ENCODE assay signal across 1 cellular context in genomic region chr3:184241447-184242296, GRCh38.
TF ChIP-seq lines count a peak whose summit lies in the region.

No MANE protein-coding gene starts in this region.

TF ChIP-seq in HepG2, 621 proteins besides CTCF, POLR2A, EP300 and RAD21 (continued from another document and continues in another):
- TF ChIP-seq ZNF646 (CRISPR knock-in tag; IDR thresholded peaks at IDR 0.05) (no peak), ZNF589 (CRISPR knock-in tag; conservative IDR thresholded peaks at IDR 0.05) (0 out of 2 replicates have a peak, but pooled peaks have one; percentile 60), ZFY (CRISPR knock-in tag; IDR thresholded peaks at IDR 0.05) (peak; percentile 89), ZNF451 (CRISPR knock-in tag; IDR thresholded peaks at IDR 0.05) (peak; percentile 98), ZFP36 (IDR thresholded peaks at IDR 0.05; ENCODE audit: borderline replicate concordance, low read depth, low read length, partially characterized antibody) (no peak), SNAI1 (CRISPR knock-in tag; IDR thresholded peaks at IDR 0.05; ENCODE audit: borderline replicate concordance) (peak; percentile 82; the same call in 1 of the 2 replicates), SNAPC5 (CRISPR knock-in tag; IDR thresholded peaks at IDR 0.05; ENCODE audit: borderline replicate concordance) (no peak), MBNL3 (CRISPR knock-in tag; conservative IDR thresholded peaks at IDR 0.05) (no peak), CENPX (CRISPR knock-in tag; IDR thresholded peaks at IDR 0.05) (no peak), THAP7 (CRISPR knock-in tag; IDR thresholded peaks at IDR 0.05) (no peak), TFAP4 (IDR thresholded peaks at IDR 0.05; ENCODE audit: borderline replicate concordance, low read depth) (peak; percentile 74; the same call in 1 of the 2 replicates), SALL1 (CRISPR knock-in tag; IDR thresholded peaks at IDR 0.05) (peak; percentile 91), SNAPC4 (CRISPR knock-in tag; IDR thresholded peaks at IDR 0.05) (no peak), MYPOP (CRISPR knock-in tag; IDR thresholded peaks at IDR 0.05) (peak; percentile 69; the same call in 1 of the 2 replicates), MXD4 (CRISPR knock-in tag; IDR thresholded peaks at IDR 0.05) (peak; percentile 70; the same call in 1 of the 2 replicates), ZNF703 (CRISPR knock-in tag; IDR thresholded peaks at IDR 0.05; ENCODE audit: borderline replicate concordance) (no peak; the same call in 1 of the 2 replicates), ELF3 (CRISPR knock-in tag; IDR thresholded peaks at IDR 0.05) (peak; percentile 98), ZFP62 (CRISPR knock-in tag; IDR thresholded peaks at IDR 0.05) (no peak), ZNF317 (CRISPR knock-in tag; IDR thresholded peaks at IDR 0.05) (no peak), SRSF9 (IDR thresholded peaks at IDR 0.05; ENCODE audit: borderline replicate concordance, insufficient read depth, low read depth, low read length, poor library complexity, severe bottlenecking) (no peak), ZNF75D (CRISPR knock-in tag; IDR thresholded peaks at IDR 0.05; ENCODE audit: borderline replicate concordance) (no peak), STAT6 (CRISPR knock-in tag; IDR thresholded peaks at IDR 0.05; ENCODE audit: borderline replicate concordance) (0 out of 2 replicates have a peak, but pooled peaks have one; percentile 26), ZBTB10 (CRISPR knock-in tag; IDR thresholded peaks at IDR 0.05; ENCODE audit: borderline replicate concordance) (no peak; the same call in 1 of the 2 replicates), RARA (CRISPR knock-in tag; IDR thresholded peaks at IDR 0.05) (peak; percentile 95), HMGA1 (CRISPR knock-in tag; conservative IDR thresholded peaks at IDR 0.05) (no peak), CREBL2 (CRISPR knock-in tag; IDR thresholded peaks at IDR 0.05; ENCODE audit: borderline replicate concordance) (no peak), ZNF12 (CRISPR knock-in tag; IDR thresholded peaks at IDR 0.05) (peak; percentile 83), RFX5 (IDR thresholded peaks at IDR 0.05; ENCODE audit: low read depth, low read length) (no peak; the same call in 1 of the 2 replicates), ZNF552 (CRISPR knock-in tag; IDR thresholded peaks at IDR 0.05; ENCODE audit: borderline replicate concordance) (peak; percentile 94), ZFX (CRISPR knock-in tag; IDR thresholded peaks at IDR 0.05; ENCODE audit: low read depth) (peak; percentile 93), SP1 (IDR thresholded peaks at IDR 0.05) (no peak), SP1 (CRISPR knock-in tag; IDR thresholded peaks at IDR 0.05) (peak; percentile 33; the same call in 1 of the 2 replicates), ZNF577 (CRISPR knock-in tag; IDR thresholded peaks at IDR 0.05; ENCODE audit: borderline replicate concordance, low read depth) (0 out of 2 replicates have a peak, but pooled peaks have one; percentile 64), IKZF5 (CRISPR knock-in tag; IDR thresholded peaks at IDR 0.05) (peak; percentile 96), ZNF260 (CRISPR knock-in tag; IDR thresholded peaks at IDR 0.05; ENCODE audit: borderline replicate concordance, low read depth) (peak; percentile 85; the same call in 1 of the 2 replicates), ZNF768 (CRISPR knock-in tag; IDR thresholded peaks at IDR 0.05) (peak; percentile 78; the same call in 1 of the 2 replicates), ZNF678 (CRISPR knock-in tag; IDR thresholded peaks at IDR 0.05) (peak; percentile 87; the same call in 1 of the 2 replicates), NAIF1 (CRISPR knock-in tag; IDR thresholded peaks at IDR 0.05; ENCODE audit: borderline replicate concordance) (no peak), ARNT (IDR thresholded peaks at IDR 0.05) (no peak)
